Comparison of ENCODE assay signal across 1 cellular context in the genomic region with DNA sequence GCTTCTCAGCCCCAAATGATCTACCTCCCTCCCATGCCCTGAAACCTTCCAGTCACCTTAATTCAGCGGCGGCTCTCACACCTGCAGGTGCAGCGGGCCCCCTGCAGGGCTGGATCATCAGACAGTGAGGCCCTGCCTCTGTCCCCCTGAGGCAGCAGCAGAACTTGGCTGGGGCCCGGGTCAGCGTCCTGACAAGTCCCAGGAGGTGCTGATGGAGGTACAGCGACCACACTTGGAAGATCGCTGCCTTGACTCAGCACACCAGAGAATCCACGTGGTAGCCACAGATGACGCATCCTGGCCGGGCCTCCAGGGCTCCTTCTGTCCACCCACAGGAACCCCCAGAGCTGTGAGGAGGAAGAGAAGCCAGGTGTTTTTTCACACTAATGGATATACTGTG.
TF ChIP-seq lines count a peak whose summit lies in the region.

No MANE protein-coding gene starts in this region.

TF ChIP-seq in GM23338, 12 proteins besides CTCF, POLR2A, EP300 and RAD21:
- TF ChIP-seq CREB1 (CRISPR knock-in tag; IDR thresholded peaks at IDR 0.05; ENCODE audit: low read depth) (no peak), ZNF114 (CRISPR knock-in tag; IDR thresholded peaks at IDR 0.05) (no peak), POLR2AphosphoS5 (IDR thresholded peaks at IDR 0.05; ENCODE audit: low read depth) (no peak), ZNF331 (CRISPR knock-in tag; IDR thresholded peaks at IDR 0.05; ENCODE audit: low read depth) (no peak), STAT1 (IDR thresholded peaks at IDR 0.05; ENCODE audit: unreplicated experiment) (no peak), EZH2phosphoT487 (IDR thresholded peaks at IDR 0.05; ENCODE audit: unreplicated experiment) (no peak), NANOG (IDR thresholded peaks at IDR 0.05; ENCODE audit: borderline replicate concordance) (no peak), EZH2 (IDR thresholded peaks at IDR 0.05; ENCODE audit: low read depth, unreplicated experiment) (no peak), JUNB (IDR thresholded peaks at IDR 0.05; ENCODE audit: unreplicated experiment) (no peak)
- TF ChIP-seq, protein P1, sequence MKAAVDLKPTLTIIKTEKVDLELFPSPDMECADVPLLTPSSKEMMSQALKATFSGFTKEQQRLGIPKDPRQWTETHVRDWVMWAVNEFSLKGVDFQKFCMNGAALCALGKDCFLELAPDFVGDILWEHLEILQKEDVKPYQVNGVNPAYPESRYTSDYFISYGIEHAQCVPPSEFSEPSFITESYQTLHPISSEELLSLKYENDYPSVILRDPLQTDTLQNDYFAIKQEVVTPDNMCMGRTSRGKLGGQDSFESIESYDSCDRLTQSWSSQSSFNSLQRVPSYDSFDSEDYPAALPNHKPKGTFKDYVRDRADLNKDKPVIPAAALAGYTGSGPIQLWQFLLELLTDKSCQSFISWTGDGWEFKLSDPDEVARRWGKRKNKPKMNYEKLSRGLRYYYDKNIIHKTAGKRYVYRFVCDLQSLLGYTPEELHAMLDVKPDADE (IDR thresholded peaks at IDR 0.05), result no peak
- TF ChIP-seq, protein P2, sequence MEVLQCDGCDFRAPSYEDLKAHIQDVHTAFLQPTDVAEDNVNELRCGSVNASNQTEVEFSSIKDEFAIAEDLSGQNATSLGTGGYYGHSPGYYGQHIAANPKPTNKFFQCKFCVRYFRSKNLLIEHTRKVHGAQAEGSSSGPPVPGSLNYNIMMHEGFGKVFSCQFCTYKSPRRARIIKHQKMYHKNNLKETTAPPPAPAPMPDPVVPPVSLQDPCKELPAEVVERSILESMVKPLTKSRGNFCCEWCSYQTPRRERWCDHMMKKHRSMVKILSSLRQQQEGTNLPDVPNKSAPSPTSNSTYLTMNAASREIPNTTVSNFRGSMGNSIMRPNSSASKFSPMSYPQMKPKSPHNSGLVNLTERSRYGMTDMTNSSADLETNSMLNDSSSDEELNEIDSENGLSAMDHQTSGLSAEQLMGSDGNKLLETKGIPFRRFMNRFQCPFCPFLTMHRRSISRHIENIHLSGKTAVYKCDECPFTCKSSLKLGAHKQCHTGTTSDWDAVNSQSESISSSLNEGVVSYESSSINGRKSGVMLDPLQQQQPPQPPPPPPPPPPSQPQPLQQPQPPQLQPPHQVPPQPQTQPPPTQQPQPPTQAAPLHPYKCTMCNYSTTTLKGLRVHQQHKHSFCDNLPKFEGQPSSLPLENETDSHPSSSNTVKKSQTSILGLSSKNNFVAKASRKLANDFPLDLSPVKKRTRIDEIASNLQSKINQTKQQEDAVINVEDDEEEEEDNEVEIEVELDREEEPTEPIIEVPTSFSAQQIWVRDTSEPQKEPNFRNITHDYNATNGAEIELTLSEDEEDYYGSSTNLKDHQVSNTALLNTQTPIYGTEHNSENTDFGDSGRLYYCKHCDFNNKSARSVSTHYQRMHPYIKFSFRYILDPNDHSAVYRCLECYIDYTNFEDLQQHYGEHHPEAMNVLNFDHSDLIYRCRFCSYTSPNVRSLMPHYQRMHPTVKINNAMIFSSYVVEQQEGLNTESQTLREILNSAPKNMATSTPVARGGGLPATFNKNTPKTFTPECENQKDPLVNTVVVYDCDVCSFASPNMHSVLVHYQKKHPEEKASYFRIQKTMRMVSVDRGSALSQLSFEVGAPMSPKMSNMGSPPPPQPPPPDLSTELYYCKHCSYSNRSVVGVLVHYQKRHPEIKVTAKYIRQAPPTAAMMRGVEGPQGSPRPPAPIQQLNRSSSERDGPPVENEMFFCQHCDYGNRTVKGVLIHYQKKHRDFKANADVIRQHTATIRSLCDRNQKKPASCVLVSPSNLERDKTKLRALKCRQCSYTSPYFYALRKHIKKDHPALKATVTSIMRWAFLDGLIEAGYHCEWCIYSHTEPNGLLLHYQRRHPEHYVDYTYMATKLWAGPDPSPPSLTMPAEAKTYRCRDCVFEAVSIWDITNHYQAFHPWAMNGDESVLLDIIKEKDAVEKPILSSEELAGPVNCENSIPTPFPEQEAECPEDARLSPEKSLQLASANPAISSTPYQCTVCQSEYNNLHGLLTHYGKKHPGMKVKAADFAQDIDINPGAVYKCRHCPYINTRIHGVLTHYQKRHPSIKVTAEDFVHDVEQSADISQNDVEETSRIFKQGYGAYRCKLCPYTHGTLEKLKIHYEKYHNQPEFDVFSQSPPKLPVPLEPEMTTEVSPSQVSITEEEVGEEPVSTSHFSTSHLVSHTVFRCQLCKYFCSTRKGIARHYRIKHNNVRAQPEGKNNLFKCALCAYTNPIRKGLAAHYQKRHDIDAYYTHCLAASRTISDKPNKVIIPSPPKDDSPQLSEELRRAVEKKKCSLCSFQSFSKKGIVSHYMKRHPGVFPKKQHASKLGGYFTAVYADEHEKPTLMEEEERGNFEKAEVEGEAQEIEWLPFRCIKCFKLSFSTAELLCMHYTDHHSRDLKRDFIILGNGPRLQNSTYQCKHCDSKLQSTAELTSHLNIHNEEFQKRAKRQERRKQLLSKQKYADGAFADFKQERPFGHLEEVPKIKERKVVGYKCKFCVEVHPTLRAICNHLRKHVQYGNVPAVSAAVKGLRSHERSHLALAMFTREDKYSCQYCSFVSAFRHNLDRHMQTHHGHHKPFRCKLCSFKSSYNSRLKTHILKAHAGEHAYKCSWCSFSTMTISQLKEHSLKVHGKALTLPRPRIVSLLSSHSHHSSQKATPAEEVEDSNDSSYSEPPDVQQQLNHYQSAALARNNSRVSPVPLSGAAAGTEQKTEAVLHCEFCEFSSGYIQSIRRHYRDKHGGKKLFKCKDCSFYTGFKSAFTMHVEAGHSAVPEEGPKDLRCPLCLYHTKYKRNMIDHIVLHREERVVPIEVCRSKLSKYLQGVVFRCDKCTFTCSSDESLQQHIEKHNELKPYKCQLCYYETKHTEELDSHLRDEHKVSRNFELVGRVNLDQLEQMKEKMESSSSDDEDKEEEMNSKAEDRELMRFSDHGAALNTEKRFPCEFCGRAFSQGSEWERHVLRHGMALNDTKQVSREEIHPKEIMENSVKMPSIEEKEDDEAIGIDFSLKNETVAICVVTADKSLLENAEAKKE (CRISPR knock-in tag; IDR thresholded peaks at IDR 0.05), result no peak
- TF ChIP-seq, protein P3, sequence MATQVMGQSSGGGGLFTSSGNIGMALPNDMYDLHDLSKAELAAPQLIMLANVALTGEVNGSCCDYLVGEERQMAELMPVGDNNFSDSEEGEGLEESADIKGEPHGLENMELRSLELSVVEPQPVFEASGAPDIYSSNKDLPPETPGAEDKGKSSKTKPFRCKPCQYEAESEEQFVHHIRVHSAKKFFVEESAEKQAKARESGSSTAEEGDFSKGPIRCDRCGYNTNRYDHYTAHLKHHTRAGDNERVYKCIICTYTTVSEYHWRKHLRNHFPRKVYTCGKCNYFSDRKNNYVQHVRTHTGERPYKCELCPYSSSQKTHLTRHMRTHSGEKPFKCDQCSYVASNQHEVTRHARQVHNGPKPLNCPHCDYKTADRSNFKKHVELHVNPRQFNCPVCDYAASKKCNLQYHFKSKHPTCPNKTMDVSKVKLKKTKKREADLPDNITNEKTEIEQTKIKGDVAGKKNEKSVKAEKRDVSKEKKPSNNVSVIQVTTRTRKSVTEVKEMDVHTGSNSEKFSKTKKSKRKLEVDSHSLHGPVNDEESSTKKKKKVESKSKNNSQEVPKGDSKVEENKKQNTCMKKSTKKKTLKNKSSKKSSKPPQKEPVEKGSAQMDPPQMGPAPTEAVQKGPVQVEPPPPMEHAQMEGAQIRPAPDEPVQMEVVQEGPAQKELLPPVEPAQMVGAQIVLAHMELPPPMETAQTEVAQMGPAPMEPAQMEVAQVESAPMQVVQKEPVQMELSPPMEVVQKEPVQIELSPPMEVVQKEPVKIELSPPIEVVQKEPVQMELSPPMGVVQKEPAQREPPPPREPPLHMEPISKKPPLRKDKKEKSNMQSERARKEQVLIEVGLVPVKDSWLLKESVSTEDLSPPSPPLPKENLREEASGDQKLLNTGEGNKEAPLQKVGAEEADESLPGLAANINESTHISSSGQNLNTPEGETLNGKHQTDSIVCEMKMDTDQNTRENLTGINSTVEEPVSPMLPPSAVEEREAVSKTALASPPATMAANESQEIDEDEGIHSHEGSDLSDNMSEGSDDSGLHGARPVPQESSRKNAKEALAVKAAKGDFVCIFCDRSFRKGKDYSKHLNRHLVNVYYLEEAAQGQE (IDR thresholded peaks at IDR 0.05; ENCODE audit: unreplicated experiment), result no peak
